In the genomic region with DNA sequence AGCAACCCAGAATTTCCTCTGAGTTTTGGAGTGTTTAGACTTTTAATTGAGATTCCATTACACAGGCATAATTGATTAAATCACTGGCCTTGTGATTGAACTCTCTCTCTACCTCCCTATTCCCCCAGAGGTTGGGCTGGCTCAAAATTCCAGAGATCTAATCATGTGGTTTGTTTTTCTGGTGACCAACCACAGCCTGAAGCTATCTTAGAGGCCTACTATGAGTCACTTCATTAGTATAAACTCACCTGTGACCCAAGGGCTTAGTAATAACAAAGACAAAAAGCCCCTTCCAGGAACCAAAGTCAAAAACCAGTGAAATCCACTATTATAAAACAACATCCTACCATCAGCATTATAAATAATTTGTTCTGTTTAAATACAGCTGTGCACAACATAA, we compare ENCODE assay signal across 16 cellular contexts.
A peak's percentile ranks its signal among the peaks of the same experiment; 100 is the strongest.
DNase-seq lines count a peak whose midpoint lies in the region; ATAC-seq, FAIRE-seq and TF ChIP-seq lines count a peak whose summit lies in the region.
"Had no signal": no experiment of that assay in that cellular context is flagged by ENCODE, and none has a peak within 500 bp of the region (broad histone marks: within the 10 kb centered on the region; RNA-seq: fewer than 3 reads in every experiment).

No MANE protein-coding gene starts in this region.

- peaks cover 12% of the 10 kb centered on the region for H3K36me3 Mint-ChIP-seq in osteocyte (ENCODE audit: unreplicated experiment)

- H3K27ac ChIP-seq in endothelial cell of umbilical vein (ENCODE audit: insufficient read depth, low read depth, low read length), result no peak overlapping the region
- H3K27ac ChIP-seq: thoracic aorta had no signal

- H3K27me3 Mint-ChIP-seq in osteocyte (ENCODE audit: unreplicated experiment), result no peaks in the 10 kb centered on the region

- CTCF ChIA-PET in endothelial cell of umbilical vein (lab: Charles Lee), result no interaction called here

- peaks cover 15% of the 10 kb centered on the region for H3K9me3 Mint-ChIP-seq in osteocyte (ENCODE audit: unreplicated experiment)

- dilution Hi-C loops in endothelial cell of umbilical vein (cut with MboI; ENCODE audit: extremely low pct_ligation_motif_present, low sequenced_read_pairs), result no loop called here

- intact Hi-C loops in endothelial cell of umbilical vein (cut with micrococcal nuclease), result no loop called here

- no peaks in the 10 kb centered on the region for H3K79me2 ChIP-seq in endothelial cell of umbilical vein (ENCODE audit: control insufficient read depth, insufficient read depth, low read length)

- H2AFZ ChIP-seq in endothelial cell of umbilical vein (ENCODE audit: low read depth, low read length), result no peak overlapping the region

- peaks cover 27% of the 10 kb centered on the region for H3K4me1 Mint-ChIP-seq in osteocyte (ENCODE audit: unreplicated experiment)

- no peaks in the 10 kb centered on the region for H4K20me1 ChIP-seq in endothelial cell of umbilical vein (replicated peaks; ENCODE audit: control insufficient read depth, extremely low read depth, insufficient read depth, low read length)

- peaks cover 8% of the 10 kb centered on the region for H3K4me1 ChIP-seq in endothelial cell of umbilical vein (ENCODE audit: control insufficient read depth, extremely low read depth, insufficient read depth, low read length)

- ATAC-seq in GM21390 (IDR thresholded peaks at IDR 0.05; ENCODE audit: unreplicated experiment) (no peak), GM21447 (IDR thresholded peaks at IDR 0.05; ENCODE audit: unreplicated experiment) (no peak)

- no peak overlapping the region for H3K4me3 ChIP-seq in endothelial cell of umbilical vein (replicated peaks in 1 of 3; ENCODE audit: insufficient read depth in 1 of 3, low read depth in 1 of 3, low read length in 3 of 3)
- H3K4me3 ChIP-seq: thoracic aorta had no signal

- H3K9me3 ChIP-seq in endothelial cell of umbilical vein (replicated peaks; ENCODE audit: control insufficient read depth, insufficient read depth, low read length), result no peaks in the 10 kb centered on the region
- H3K9me3 ChIP-seq: thoracic aorta had no signal

- BruUV-seq in endothelial cell of umbilical vein (replicated peaks; lab: Mats Ljungman, UMichigan), result no TSS peak

- H3K27me3 ChIP-seq in endothelial cell of umbilical vein (ENCODE audit: control insufficient read depth in 2 of 2, insufficient read depth in 2 of 2, low read length in 2 of 2), result no peaks in the 10 kb centered on the region

- peak; percentile 23 for FAIRE-seq in RCC 7860 (lab: Jason Lieb, UNC)
- no peak for FAIRE-seq in endothelial cell of umbilical vein (lab: Jason Lieb, UNC)
- FAIRE-seq: kidney had no signal

- H3K27ac Mint-ChIP-seq in osteocyte (ENCODE audit: unreplicated experiment), result peak overlapping the region; percentile 52
- H3K27ac Mint-ChIP-seq: activated T-helper 1 cell treated with anti-CD3 and anti-CD28 coated beads, Interleukin-12 subunit alpha, Interleukin-12 subunit beta, Interleukin-2, Interleukin-4 antibody, amounts not matched to agents 30 ng/mL and 10 ng/mL and 1 ng/mL, durations not matched to agents 14 hours and 24 hours and 36 hours had no signal

- no peaks in the 10 kb centered on the region for H3K9me1 ChIP-seq in endothelial cell of umbilical vein (replicated peaks; ENCODE audit: control insufficient read depth, extremely low read depth, insufficient read depth, low read length)

- TF ChIP-seq CTCF in endothelial cell of umbilical vein (IDR thresholded peaks at IDR 0.05; ENCODE audit: extremely low read depth in 1 of 2, insufficient read depth in 1 of 2, low read depth in 1 of 2, low read length in 2 of 2) (no peak), osteocyte (IDR thresholded peaks at IDR 0.05) (no peak)

- no peak overlapping the region for H3K4me3 Mint-ChIP-seq in osteocyte (ENCODE audit: unreplicated experiment)
- H3K4me3 Mint-ChIP-seq: activated T-helper 1 cell treated with anti-CD3 and anti-CD28 coated beads, Interleukin-12 subunit alpha, Interleukin-12 subunit beta, Interleukin-2, Interleukin-4 antibody, amounts not matched to agents 30 ng/mL and 10 ng/mL and 1 ng/mL, durations not matched to agents 14 hours and 24 hours and 36 hours had no signal

- no peak overlapping the region for H3K9ac ChIP-seq in endothelial cell of umbilical vein (replicated peaks; ENCODE audit: extremely low read depth, insufficient read depth, low read length)

- POLR2A ChIA-PET in endothelial cell of umbilical vein (lab: Charles Lee), result no interaction called here

- DNase-seq in H4 (ENCODE audit: low spot score) (peak; percentile 79), RCC 7860 (ENCODE audit: low spot score) (peak; percentile 37), endothelial cell of umbilical vein (ENCODE audit: low read depth, low spot score) (peak; percentile 39), osteocyte (ENCODE audit: extremely low spot score, unreplicated experiment) (no peak), putamen (ENCODE audit: low spot score) (no peak), SIG-M5 (lab: John Stamatoyannopoulos, UW) (no peak)
- DNase-seq: C1 segment of cervical spinal cord; DMS79 treated with DMSO at 0.1 percent for 48 hours; effector memory CD4-positive, alpha-beta T cell; kidney; NCI-H82; SHP77 had no signal

- no peaks in the 10 kb centered on the region for H3K36me3 ChIP-seq in endothelial cell of umbilical vein (ENCODE audit: control insufficient read depth in 2 of 2, extremely low read depth in 1 of 2, insufficient read depth in 2 of 2, low read length in 2 of 2)
- H3K36me3 ChIP-seq: thoracic aorta had no signal

- H3K4me2 ChIP-seq in endothelial cell of umbilical vein (ENCODE audit: insufficient read depth, low read length), result no peak overlapping the region

- no peak for TF ChIP-seq POLR2A in endothelial cell of umbilical vein (IDR thresholded peaks at IDR 0.05; ENCODE audit: low read depth, low read length)

TF ChIP-seq in endothelial cell of umbilical vein, 7 proteins besides CTCF, POLR2A, EP300 and RAD21:
- TF ChIP-seq GATA2 (IDR thresholded peaks at IDR 0.05; ENCODE audit: insufficient read depth, insufficient read length, low read depth, low read length) (peak; percentile 89), POLR2AphosphoS5 (IDR thresholded peaks at IDR 0.05; ENCODE audit: insufficient read depth, low read depth, low read length) (no peak), JUN (IDR thresholded peaks at IDR 0.05; ENCODE audit: borderline replicate concordance, insufficient read depth, insufficient read length, low read depth) (peak; percentile 7), FOS (IDR thresholded peaks at IDR 0.05; ENCODE audit: borderline replicate concordance, insufficient read depth, low read length) (peak; percentile 60), EZH2 (IDR thresholded peaks at IDR 0.05; ENCODE audit: borderline replicate concordance, low read depth, low read length, severe bottlenecking) (no peak), MYC (IDR thresholded peaks at IDR 0.05; ENCODE audit: low read depth, low read length) (no peak)

Comparison
In these comparisons a context has a peak if more than half of its experiments do, and no peak if none do; other contexts are left out.
1. DNase-seq: peak in H4 (single experiment), RCC 7860 (single experiment) and endothelial cell of umbilical vein (single experiment); none in osteocyte (single experiment), putamen (single experiment) and SIG-M5 (single experiment).